8 cellular contexts compared by ENCODE assay signal in the genomic region with DNA sequence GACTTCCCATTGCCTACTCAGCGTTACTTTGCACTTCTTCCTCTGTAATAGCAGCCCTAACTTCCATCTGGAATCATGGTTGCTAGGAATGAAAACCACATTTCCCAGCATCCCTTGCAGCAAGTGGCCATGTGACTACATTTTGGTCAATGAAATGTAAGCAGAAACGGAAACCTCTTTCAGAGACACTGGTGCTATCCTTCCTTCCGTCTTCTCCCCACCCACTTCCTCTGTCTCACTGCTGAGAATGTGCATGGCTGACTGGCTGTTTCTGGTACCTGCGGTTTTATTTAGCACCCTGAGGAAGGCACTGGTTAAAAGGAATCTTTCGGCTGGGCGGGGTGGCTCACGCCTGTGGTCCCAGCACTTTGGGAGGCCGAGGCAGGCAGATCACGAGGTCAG.
A peak's percentile ranks its signal among the peaks of the same experiment; 100 is the strongest.
DNase-seq lines count a peak whose midpoint lies in the region; ATAC-seq and TF ChIP-seq lines count a peak whose summit lies in the region.

No MANE protein-coding gene starts in this region.

- POLR2A ChIA-PET in naive thymus-derived CD8-positive, alpha-beta T cell (lab: Charles Lee): interaction anchor here (0.6 to 3.9 kb wide), 3 partner anchors 14 to 117 kb away, joined by 3 to 34 read pairs (median 4); no protein-coding TSS in a partner anchor

- H3K27me3 Mint-ChIP-seq in naive thymus-derived CD8-positive, alpha-beta T cell: no peaks in the 10 kb centered on the region
- H3K27me3 Mint-ChIP-seq in glutamatergic neuron (ENCODE audit: unreplicated experiment): peaks cover 5% of the 10 kb centered on the region

- H3K36me3 Mint-ChIP-seq in naive thymus-derived CD8-positive, alpha-beta T cell: peaks cover 0 to 48% (median 27%) of the 10 kb centered on the region in 3 donors
- H3K36me3 Mint-ChIP-seq in glutamatergic neuron (ENCODE audit: unreplicated experiment): no peaks in the 10 kb centered on the region

- peaks cover 42 to 86% (median 77%) of the 10 kb centered on the region in 4 donors for H3K4me1 Mint-ChIP-seq in naive thymus-derived CD8-positive, alpha-beta T cell
- peaks cover 13% of the 10 kb centered on the region for H3K4me1 Mint-ChIP-seq in glutamatergic neuron (ENCODE audit: low read depth, unreplicated experiment)

- peak overlapping the region in 9 of 10 donors; percentile 34 to 76 (median 60) for H3K4me3 Mint-ChIP-seq in naive thymus-derived CD8-positive, alpha-beta T cell
- no peak overlapping the region for H3K4me3 Mint-ChIP-seq in glutamatergic neuron (ENCODE audit: unreplicated experiment)

- peak; percentile 58 for DNase-seq in GM13976 (ENCODE audit: low spot score)
- peak; percentile 68 for DNase-seq in SKM-1 treated with dmso at 0.1 percent for 144 hours (lab: John Stamatoyannopoulos, UW; ENCODE audit: unreplicated experiment)
- peak; percentile 41 for DNase-seq in activated gamma-delta T cell (lab: John Stamatoyannopoulos, UW)
- DNase-seq in naive thymus-derived CD8-positive, alpha-beta T cell: peak; percentile 25 to 87 (median 76)
- DNase-seq in glutamatergic neuron: no peak
- no peak for DNase-seq in NCI-H2081 treated with DMSO at 0.1 percent for 48 hours (lab: John Stamatoyannopoulos, UW)

- peaks cover 0 to 5% (median 0%) of the 10 kb centered on the region in 9 donors for H3K9me3 Mint-ChIP-seq in naive thymus-derived CD8-positive, alpha-beta T cell
- H3K9me3 Mint-ChIP-seq in glutamatergic neuron (ENCODE audit: unreplicated experiment): peaks cover 4% of the 10 kb centered on the region

- TF ChIP-seq CTCF in GM13976 (IDR thresholded peaks at IDR 0.05; ENCODE audit: borderline replicate concordance, control extremely low read depth, extremely low read depth, insufficient read depth, missing control alignments) (no peak), glutamatergic neuron (IDR thresholded peaks at IDR 0.05; ENCODE audit: partially characterized antibody, unreplicated experiment) (no peak)

- in situ Hi-C loops in GM13976 (cut with MboI; ENCODE audit: low sequenced_read_pairs, unreplicated experiment): no loop called here

- ATAC-seq in HG03159 (IDR thresholded peaks at IDR 0.05; ENCODE audit: unreplicated experiment) (peak; percentile 75), HG02763 (IDR thresholded peaks at IDR 0.05; ENCODE audit: unreplicated experiment) (no peak)
- peak; percentile 90 to 94 for ATAC-seq in naive thymus-derived CD8-positive, alpha-beta T cell

- peak overlapping the region in 9 of 10 donors; percentile 87 to 96 (median 94) for H3K27ac Mint-ChIP-seq in naive thymus-derived CD8-positive, alpha-beta T cell
- H3K27ac Mint-ChIP-seq in glutamatergic neuron (ENCODE audit: unreplicated experiment): no peak overlapping the region

Comparison
In these comparisons a context has a peak if more than half of its experiments do, and no peak if none do; other contexts are left out.
1. DNase-seq: peak in GM13976 (single experiment), SKM-1 treated with dmso at 0.1 percent for 144 hours (single experiment), activated gamma-delta T cell (single experiment) and naive thymus-derived CD8-positive, alpha-beta T cell (10 of 10); none in glutamatergic neuron (single experiment) and NCI-H2081 treated with DMSO at 0.1 percent for 48 hours (single experiment).